ENCODE assay signal across 8 cellular contexts in genomic region chr4:47839259-47839658, GRCh38. TPM values are rescaled to one million over a fixed set of nuclear protein-coding genes. Genes with fewer than 3 reads are reported as not detected.
DNase-seq lines count a peak whose midpoint lies in the region; ATAC-seq, FAIRE-seq and TF ChIP-seq lines count a peak whose summit lies in the region.

No MANE protein-coding gene starts in this region.

- no peak for TF ChIP-seq RAD21 in HepG2 (CRISPR knock-in tag; IDR thresholded peaks at IDR 0.05)

- TF ChIP-seq EP300 in HepG2 (IDR thresholded peaks at IDR 0.05; ENCODE audit: low read depth in 2 of 2, low read length in 2 of 2): no peak
- TF ChIP-seq EP300 in HepG2 (CRISPR knock-in tag; IDR thresholded peaks at IDR 0.05; ENCODE audit: borderline replicate concordance): no peak

- peaks cover 22% of the 10 kb centered on the region for H3K4me1 ChIP-seq in HepG2 (ENCODE audit: insufficient read depth, low read length)

- no peak overlapping the region for H3K27ac ChIP-seq in HepG2 (ENCODE audit: extremely low read length, insufficient read depth, low read length)

- H3K79me2 ChIP-seq in HepG2 (ENCODE audit: insufficient read depth, low read length): no peaks in the 10 kb centered on the region

- H3K9me3 Mint-ChIP-seq in activated T-helper 17 cell treated with anti-CD3 and anti-CD28 coated beads, Interleukin-2, amount 50 U/mL, for 72 hours: no peaks in the 10 kb centered on the region

- no peaks in the 10 kb centered on the region for H3K9me3 ChIP-seq in HepG2 (ENCODE audit: low read length)

- ATAC-seq in HG03460 (IDR thresholded peaks at IDR 0.05; ENCODE audit: unreplicated experiment) (peak; percentile 53), HepG2 (no peak), left lobe of liver (no peak)
- peak; percentile 97 for ATAC-seq in activated T-helper 17 cell treated with anti-CD3 and anti-CD28 coated beads, Interleukin-2, amount 50 U/mL, for 72 hours (replicated peaks)

- intact Hi-C loops in HepG2 (cut with micrococcal nuclease; ENCODE audit: unreplicated experiment): loop anchor here (5.0 kb wide), 1 partner anchor 73 kb away; the partner anchor contains the start of gene NFXL1

- peaks cover 10% of the 10 kb centered on the region for H3K36me3 Mint-ChIP-seq in activated T-helper 17 cell treated with anti-CD3 and anti-CD28 coated beads, Interleukin-2, amount 50 U/mL, for 72 hours (ENCODE audit: low read depth)

- BruUV-seq in HepG2 (replicated peaks; lab: Mats Ljungman, UMichigan): no TSS peak

- H3K9ac ChIP-seq in HepG2 (ENCODE audit: insufficient read depth, low read depth, low read length): no peak overlapping the region

- POLR2A ChIA-PET in HepG2 (lab: Yijun Ruan, JAX): no interaction called here

- H4K20me1 ChIP-seq in HepG2 (ENCODE audit: insufficient read depth, low read length): no peaks in the 10 kb centered on the region; the same call in 1 of the 2 replicates

- no peak overlapping the region for H3K4me3 ChIP-seq in HepG2 (replicated peaks in 1 of 3; ENCODE audit: insufficient read depth in 1 of 3, low read depth in 2 of 3, low read length in 3 of 3)

- CTCF ChIA-PET in HepG2 (lab: Yijun Ruan, JAX; ENCODE audit: low intra/inter-chr PET ratio, low total read pairs): interaction anchor here (1.4 to 1.8 kb wide), 2 partner anchors 134 to 153 kb away, joined by 3 to 6 read pairs; no protein-coding TSS in a partner anchor

- peak; percentile 51; the same call in 2 of the 3 replicates for TF ChIP-seq CTCF in GM12872 (IDR thresholded peaks at IDR 0.05; ENCODE audit: insufficient read depth, low read depth, low read length)
- TF ChIP-seq CTCF in GM20000 (IDR thresholded peaks at IDR 0.05; ENCODE audit: extremely low read depth, missing control alignments): peak; percentile 24
- TF ChIP-seq CTCF in HepG2 (CRISPR knock-in tag; IDR thresholded peaks at IDR 0.05): no peak

- no peak overlapping the region for H3K4me2 ChIP-seq in HepG2 (ENCODE audit: low read depth, low read length)

- peaks cover 0 to 19% of the 10 kb centered on the region in 2 experiments; a peak in 4 of 5 replicates for H3K36me3 ChIP-seq in HepG2 (replicated peaks in 1 of 2; ENCODE audit: control insufficient read depth in 1 of 2, insufficient read depth in 2 of 2, low read length in 2 of 2)

- no peaks in the 10 kb centered on the region for H3K27me3 ChIP-seq in HepG2 (ENCODE audit: control insufficient read depth in 1 of 2, insufficient read depth in 2 of 2, low read length in 2 of 2)

- peak overlapping the region; percentile 83 for H3K4me3 Mint-ChIP-seq in activated T-helper 17 cell treated with anti-CD3 and anti-CD28 coated beads, Interleukin-2, amount 50 U/mL, for 72 hours

- H3K4me1 Mint-ChIP-seq in activated T-helper 17 cell treated with anti-CD3 and anti-CD28 coated beads, Interleukin-2, amount 50 U/mL, for 72 hours: peaks cover 9% of the 10 kb centered on the region

- no peak for TF ChIP-seq POLR2A in HepG2 (IDR thresholded peaks at IDR 0.05; ENCODE audit: insufficient read depth in 1 of 2, low read depth in 2 of 2, low read length in 2 of 2)

- WGBS in HepG2 (ENCODE audit: low lambda C conversion rate): 93% methylated on average over 5 of the region's 5 CpGs

- FAIRE-seq in HepG2 (lab: Jason Lieb, UNC): no peak

- in situ Hi-C loops in HepG2 (cut with HindIII; ENCODE audit: extremely low pct_ligation_motif_present, low pct_unique_long_range_greater_than_20kb): loop anchor here (5.0 kb wide), 1 partner anchor 137 kb away; no protein-coding TSS in a partner anchor

- no peak overlapping the region for H2AFZ ChIP-seq in HepG2 (ENCODE audit: low read length)

- peak overlapping the region; percentile 21 for H3K27ac Mint-ChIP-seq in activated T-helper 17 cell treated with anti-CD3 and anti-CD28 coated beads, Interleukin-2, amount 50 U/mL, for 72 hours

- H3K27me3 Mint-ChIP-seq in activated T-helper 17 cell treated with anti-CD3 and anti-CD28 coated beads, Interleukin-2, amount 50 U/mL, for 72 hours: no peaks in the 10 kb centered on the region

- DNase-seq in GM20000 (ENCODE audit: low spot score): peak; percentile 55
- DNase-seq in HepG2 (ENCODE audit: low spot score): no peak
- DNase-seq in NCI-H1694 (lab: John Stamatoyannopoulos, UW): no peak
- no peak for DNase-seq in left lobe of liver (ENCODE audit: low spot score)
- DNase-seq in SKM-1 treated with dmso at 0.1 percent for 144 hours (lab: John Stamatoyannopoulos, UW; ENCODE audit: unreplicated experiment): no peak

TF ChIP-seq in HepG2, 621 proteins besides CTCF, POLR2A, EP300 and RAD21:
- TF ChIP-seq SSRP1 (CRISPR knock-in tag; IDR thresholded peaks at IDR 0.05) (no peak), SMC3 (IDR thresholded peaks at IDR 0.05; ENCODE audit: low read length) (peak; percentile 27; the same call in 1 of the 2 replicates)

RNA-seq across cellular contexts. Expression of gene CORIN, which starts 1.4 kb away (rescaled TPM):
- under 1 TPM; 0.26 to 0.41 TPM for total RNA-seq in activated T-helper 17 cell treated with anti-CD3 and anti-CD28 coated beads, Interleukin-2, amount 50 U/mL, for 72 hours
- total RNA-seq in HepG2 (2016; rRNA removed; fragmentation: Illumina TruSeq; extraction: Trizol): 0.11 and 0.84 TPM in 2 replicates
- total RNA-seq in HepG2 (2016; cell fraction: cytosol; rRNA removed; fragmentation: Illumina TruSeq; extraction: Trizol; ENCODE audit: low read depth): 0.53 and 0.61 TPM in 2 replicates
- 0.43 and 0.76 TPM in 2 replicates for total RNA-seq in HepG2 (2016; cell fraction: insoluble cytoplasmic fraction; rRNA removed; fragmentation: Illumina TruSeq; extraction: Trizol)
- total RNA-seq in HepG2 (2016; cell fraction: membrane; rRNA removed; fragmentation: Illumina TruSeq; extraction: Trizol): 0.37 and 0.48 TPM in 2 replicates
- total RNA-seq in HepG2 (2016; cell fraction: nucleus; rRNA removed; fragmentation: Illumina TruSeq; extraction: Trizol): 0.81 and 1.3 TPM in 2 replicates
- polyA plus RNA-seq in HepG2 (2011; rRNA removed): 1.2 TPM in 2 replicates
- 0.36 and 0.76 TPM in 2 replicates for polyA plus RNA-seq in HepG2 (2011; cell fraction: cytosol; rRNA removed)
- polyA plus RNA-seq in HepG2 (2011; cell fraction: nucleus; rRNA removed): 1.3 and 2.2 TPM in 2 replicates
- polyA plus RNA-seq in HepG2 (2012): 0.55 and 0.56 TPM in 2 replicates
- polyA plus RNA-seq in HepG2 (2016; cell fraction: cytosol; fragmentation: Illumina TruSeq; extraction: Trizol; ENCODE audit: low read depth): 0.08 TPM in 1 of 2 replicates, not detected in the other
- polyA plus RNA-seq in HepG2 (2016; cell fraction: insoluble cytoplasmic fraction; fragmentation: Illumina TruSeq; extraction: Trizol; ENCODE audit: low read depth): 0.29 and 0.43 TPM in 2 replicates
- 0.06 TPM in 1 of 2 replicates, not detected in the other for polyA plus RNA-seq in HepG2 (2016; cell fraction: membrane; fragmentation: Illumina TruSeq; extraction: Trizol; ENCODE audit: low read depth)
- 0.67 and 1.0 TPM in 2 replicates for polyA plus RNA-seq in HepG2 (2016; cell fraction: nucleus; fragmentation: Illumina TruSeq; extraction: Trizol; ENCODE audit: insufficient read depth, low read depth)
- polyA minus RNA-seq in HepG2 (2011; rRNA and poly(A)+ RNA removed; ENCODE audit: low replicate concordance): 0.92 and 2.5 TPM in 2 replicates
- 0.26 and 0.40 TPM in 2 replicates for polyA minus RNA-seq in HepG2 (2011; cell fraction: cytosol; rRNA and poly(A)+ RNA removed)
- 2.4 and 2.6 TPM in 2 replicates for polyA minus RNA-seq in HepG2 (2011; cell fraction: nucleus; rRNA and poly(A)+ RNA removed)
- 0.20 TPM for total RNA-seq in left lobe of liver

Comparison
In these comparisons a context has a peak if more than half of its experiments do, and no peak if none do; other contexts are left out.
1. ATAC-seq: peak in HG03460 (single experiment) and activated T-helper 17 cell treated with anti-CD3 and anti-CD28 coated beads, Interleukin-2, amount 50 U/mL, for 72 hours (single experiment); none in HepG2 (single experiment) and left lobe of liver (single experiment).